Comparison of ENCODE assay signal across 12 cellular contexts in genomic region chr11:40130427-40130826, GRCh38.
A peak's percentile ranks its signal among the peaks of the same experiment; 100 is the strongest.
DNase-seq lines count a peak whose midpoint lies in the region; ATAC-seq, FAIRE-seq and TF ChIP-seq lines count a peak whose summit lies in the region.
"Had no signal": no experiment of that assay in that cellular context is flagged by ENCODE, and none has a peak within 500 bp of the region (broad histone marks: within the 10 kb centered on the region; RNA-seq: fewer than 3 reads in every experiment).

No MANE protein-coding gene starts in this region.

- H3K4me1 Mint-ChIP-seq in neural progenitor cell: peaks cover 11% of the 10 kb centered on the region
- H3K4me1 Mint-ChIP-seq: activated naive CD4-positive, alpha-beta T cell treated with anti-CD3 and anti-CD28 coated beads, Interleukin-2, amount 10 ng/mL, durations not matched to agents 7 days and 5 days had no signal

- H3K27me3 ChIP-seq in GM12878 (replicated peaks in 1 of 2; ENCODE audit: control insufficient read depth in 2 of 2, insufficient read depth in 2 of 2, low read length in 1 of 2): no peaks in the 10 kb centered on the region
- no peaks in the 10 kb centered on the region for H3K27me3 ChIP-seq in neural progenitor cell
- peaks cover 11% of the 10 kb centered on the region for H3K27me3 ChIP-seq in SJCRH30

- H3K9me3 ChIP-seq in GM12878 (replicated peaks; ENCODE audit: control insufficient read depth, insufficient read depth, low read length): no peaks in the 10 kb centered on the region
- no peaks in the 10 kb centered on the region for H3K9me3 ChIP-seq in neural progenitor cell (ENCODE audit: low read depth)
- H3K9me3 ChIP-seq in SJCRH30 (replicated peaks): no peaks in the 10 kb centered on the region

- no peaks in the 10 kb centered on the region for H3K27me3 Mint-ChIP-seq in neural progenitor cell (ENCODE audit: insufficient read depth, low read depth)
- H3K27me3 Mint-ChIP-seq: activated naive CD4-positive, alpha-beta T cell treated with anti-CD3 and anti-CD28 coated beads, Interleukin-2, amount 10 ng/mL, durations not matched to agents 7 days and 5 days had no signal

- TF ChIP-seq CTCF in GM12874 (IDR thresholded peaks at IDR 0.05; ENCODE audit: insufficient read depth, low read depth, low read length) (peak; percentile 63), LNCaP clone FGC (IDR thresholded peaks at IDR 0.05; ENCODE audit: control insufficient read depth, extremely low read depth, insufficient read depth) (peak; percentile 72), GM12878 (IDR thresholded peaks at IDR 0.05 in 2 of 3, conservative IDR thresholded peaks at IDR 0.05 in 1 of 3; ENCODE audit: control insufficient read depth in 2 of 3, extremely low read depth in 1 of 3, insufficient read depth in 1 of 3, low read depth in 3 of 3, low read length in 3 of 3) (peak in 2 of 3 experiments; percentile 38 to 58; a peak in 3 of 6 replicates), neural progenitor cell (IDR thresholded peaks at IDR 0.05) (peak; percentile 61)

- H2AFZ ChIP-seq in GM12878 (ENCODE audit: control insufficient read depth, low read depth, low read length) (no peak overlapping the region), neural progenitor cell (replicated peaks) (no peak overlapping the region)

- RAD21 ChIA-PET in GM12878 (lab: Charles Lee; ENCODE audit: unreplicated experiment): no interaction called here

- intact Hi-C loops in GM12878 (cut with micrococcal nuclease; ENCODE audit: unreplicated experiment): loop anchor here (1.0 kb wide), 1 partner anchor 164 kb away; no protein-coding TSS in a partner anchor

- no peak overlapping the region for H3K4me3 ChIP-seq in LNCaP clone FGC (ENCODE audit: low read depth, low read length)
- H3K4me3 ChIP-seq in GM12878: no peak overlapping the region
- H3K4me3 ChIP-seq in neural progenitor cell: no peak overlapping the region
- H3K4me3 ChIP-seq in SJCRH30: no peak overlapping the region

- no peaks in the 10 kb centered on the region for H3K36me3 Mint-ChIP-seq in neural progenitor cell
- H3K36me3 Mint-ChIP-seq: activated naive CD4-positive, alpha-beta T cell treated with anti-CD3 and anti-CD28 coated beads, Interleukin-2, amount 10 ng/mL, durations not matched to agents 7 days and 5 days had no signal

- no peak for DNase-seq in LNCaP clone FGC (ENCODE audit: low read depth)
- no peak for DNase-seq in GM12878 (ENCODE audit: low read depth, low spot score)
- peak; percentile 72 for DNase-seq in neural progenitor cell (ENCODE audit: low spot score)
- no peak for DNase-seq in COLO829 (ENCODE audit: low spot score)
- DNase-seq in SJCRH30: no peak
- DNase-seq in activated CD8-positive, alpha-beta memory T cell treated with anti-CD3 and anti-CD28 coated beads for 24 hours: no peak
- DNase-seq: activated naive CD4-positive, alpha-beta T cell treated with anti-CD3 and anti-CD28 coated beads, Interleukin-2, amount 10 ng/mL, durations not matched to agents 7 days and 5 days; kidney glomerular epithelial cell had no signal

- H3K4me1 ChIP-seq in GM12878 (ENCODE audit: control insufficient read depth, insufficient read depth, low read length) (no peaks in the 10 kb centered on the region), neural progenitor cell (no peaks in the 10 kb centered on the region), SJCRH30 (no peaks in the 10 kb centered on the region)

- FAIRE-seq in GM12878 (lab: Jason Lieb, UNC): no peak
- FAIRE-seq: endothelial cell of umbilical vein had no signal

- no TSS peak for BruUV-seq in GM12878 (replicated peaks; lab: Mats Ljungman, UMichigan)

- H3K4me3 Mint-ChIP-seq in neural progenitor cell: no peak overlapping the region
- H3K4me3 Mint-ChIP-seq: activated naive CD4-positive, alpha-beta T cell treated with anti-CD3 and anti-CD28 coated beads, Interleukin-2, amount 10 ng/mL, durations not matched to agents 7 days and 5 days had no signal

- CTCF ChIA-PET in GM12878 (lab: Yijun Ruan, JAX): interaction anchor here (3.1 kb wide), 1 partner anchor 163 kb away, joined by 20 read pairs; no protein-coding TSS in a partner anchor

- no peak overlapping the region for H3K4me2 ChIP-seq in GM12878 (ENCODE audit: control insufficient read depth, insufficient read depth)
- H3K4me2 ChIP-seq in neural progenitor cell: peak overlapping the region; percentile 6

- no peaks in the 10 kb centered on the region for H4K20me1 ChIP-seq in GM12878 (ENCODE audit: control insufficient read depth, insufficient read depth)
- no peaks in the 10 kb centered on the region for H4K20me1 ChIP-seq in neural progenitor cell (ENCODE audit: low read depth)

- TF ChIP-seq EP300 in GM12878 (IDR thresholded peaks at IDR 0.05; ENCODE audit: borderline replicate concordance in 1 of 2, control insufficient read depth in 1 of 2, low read depth in 2 of 2, low read length in 2 of 2): no peak

- H3K36me3 ChIP-seq in GM12878 (ENCODE audit: control insufficient read depth in 2 of 2, insufficient read depth in 2 of 2, low read length in 1 of 2): no peaks in the 10 kb centered on the region
- no peaks in the 10 kb centered on the region for H3K36me3 ChIP-seq in neural progenitor cell
- no peaks in the 10 kb centered on the region for H3K36me3 ChIP-seq in SJCRH30

- ATAC-seq in GM12878 (peak; percentile 80), esophagus mucosa (no peak)
- ATAC-seq: activated CD4-positive, CD25-positive, alpha-beta regulatory T cell treated with anti-CD3 and anti-CD28 coated beads, Interleukin-2, amount 50 U/mL, for 24 hours had no signal

- in situ Hi-C loops in GM12878 (cut with MboI): no loop called here

- no peak for TF ChIP-seq RAD21 in GM12878 (IDR thresholded peaks at IDR 0.05; ENCODE audit: insufficient read depth, low read depth, low read length)

- no peaks in the 10 kb centered on the region for H3F3A ChIP-seq in neural progenitor cell (ENCODE audit: low read depth)

- SMC1A ChIA-PET in GM12878 (lab: Charles Lee; ENCODE audit: uncharacterized antibody, unreplicated experiment): interaction anchor here (1.7 to 1.9 kb wide), 2 partner anchors 163 to 164 kb away, joined by 7 to 9 read pairs; no protein-coding TSS in a partner anchor

- H3K27ac Mint-ChIP-seq in neural progenitor cell: peak overlapping the region; percentile 24
- H3K27ac Mint-ChIP-seq: activated naive CD4-positive, alpha-beta T cell treated with anti-CD3 and anti-CD28 coated beads, Interleukin-2, amount 10 ng/mL, durations not matched to agents 7 days and 5 days had no signal

- no peaks in the 10 kb centered on the region for H3K79me2 ChIP-seq in GM12878 (ENCODE audit: control insufficient read depth, insufficient read depth, low read length)
- H3K79me2 ChIP-seq in neural progenitor cell (ENCODE audit: low read depth): no peaks in the 10 kb centered on the region

- H3K27ac ChIP-seq in GM12878 (ENCODE audit: control insufficient read depth, insufficient read depth) (no peak overlapping the region), neural progenitor cell (no peak overlapping the region), SJCRH30 (no peak overlapping the region)

- H3K9me3 Mint-ChIP-seq in neural progenitor cell: no peaks in the 10 kb centered on the region
- H3K9me3 Mint-ChIP-seq: activated naive CD4-positive, alpha-beta T cell treated with anti-CD3 and anti-CD28 coated beads, Interleukin-2, amount 10 ng/mL, durations not matched to agents 7 days and 5 days had no signal

- 93% methylated on average over 1 of the region's 1 CpG for WGBS in GM12878 (ENCODE audit: insufficient coverage, insufficient replicate concordance, low lambda C conversion rate, missing lambda C conversion rate)

- TF ChIP-seq POLR2A in GM12878 (IDR thresholded peaks at IDR 0.05; ENCODE audit: low read depth, low read length): no peak

- no peak overlapping the region for H3K9ac ChIP-seq in GM12878 (ENCODE audit: control insufficient read depth, insufficient read depth, low read length)
- H3K9ac ChIP-seq in neural progenitor cell: no peak overlapping the region

- POLR2A ChIA-PET in GM12878 (lab: Charles Lee): no interaction called here

TF ChIP-seq in GM12878, 131 proteins besides CTCF, POLR2A, EP300 and RAD21:
- TF ChIP-seq SMC3 (IDR thresholded peaks at IDR 0.05; ENCODE audit: borderline replicate concordance, low read length) (peak; percentile 50; the same call in 1 of the 2 replicates), NFIC (IDR thresholded peaks at IDR 0.05; ENCODE audit: low read depth, low read length) (no peak)
